8 cellular contexts compared by ENCODE assay signal in genomic region chr1:11802973-11803885, GRCh38. TPM values are rescaled to one million over a fixed set of nuclear protein-coding genes. Genes with fewer than 3 reads are reported as not detected.
DNase-seq lines count a peak whose midpoint lies in the region; ATAC-seq lines count a peak whose summit lies in the region.

No MANE protein-coding gene starts in this region.

- peak overlapping the region; percentile 99 for H3K4me3 Mint-ChIP-seq in activated CD4-positive, alpha-beta T cell treated with anti-CD3 and anti-CD28 coated beads, Interleukin-2, amount 10 ng/mL, durations not matched to agents 24 days and 14 days

- peak overlapping the region; percentile 56 for H3K27ac Mint-ChIP-seq in activated CD4-positive, alpha-beta T cell treated with anti-CD3 and anti-CD28 coated beads, Interleukin-2, amount 10 ng/mL, durations not matched to agents 24 days and 14 days

- no peaks in the 10 kb centered on the region for H3K27me3 Mint-ChIP-seq in activated CD4-positive, alpha-beta T cell treated with anti-CD3 and anti-CD28 coated beads, Interleukin-2, amount 10 ng/mL, durations not matched to agents 24 days and 14 days

- ATAC-seq in GM19023 (IDR thresholded peaks at IDR 0.05; ENCODE audit: unreplicated experiment) (peak; percentile 25), HG03025 (IDR thresholded peaks at IDR 0.05; ENCODE audit: low FRiP score, unreplicated experiment) (no peak)

- H3K9me3 Mint-ChIP-seq in activated CD4-positive, alpha-beta T cell treated with anti-CD3 and anti-CD28 coated beads, Interleukin-2, amount 10 ng/mL, durations not matched to agents 24 days and 14 days: no peaks in the 10 kb centered on the region

- H3K4me1 Mint-ChIP-seq in activated CD4-positive, alpha-beta T cell treated with anti-CD3 and anti-CD28 coated beads, Interleukin-2, amount 10 ng/mL, durations not matched to agents 24 days and 14 days: peaks cover 44% of the 10 kb centered on the region

- peaks cover 14% of the 10 kb centered on the region for H3K36me3 Mint-ChIP-seq in activated CD4-positive, alpha-beta T cell treated with anti-CD3 and anti-CD28 coated beads, Interleukin-2, amount 10 ng/mL, durations not matched to agents 24 days and 14 days (ENCODE audit: low read depth)

- intact Hi-C loops in activated CD4-positive, alpha-beta T cell treated with anti-CD3 and anti-CD28 coated beads, Interleukin-2, amount 10 ng/mL, durations not matched to agents 24 days and 14 days (cut with micrococcal nuclease): no loop called here

- DNase-seq in A172 (ENCODE audit: low spot score) (peak; percentile 73), NCI-H2171 (lab: John Stamatoyannopoulos, UW) (peak; percentile 96), dedifferentiated amniotic fluid mesenchymal stem cell (ENCODE audit: extremely low spot score) (peak; percentile 95), left kidney (ENCODE audit: low read depth, low spot score) (peak; percentile 98)
- DNase-seq in activated CD4-positive, alpha-beta T cell treated with anti-CD3 and anti-CD28 coated beads, Interleukin-2, amount 10 ng/mL, durations not matched to agents 24 days and 14 days: peak; percentile 95
- DNase-seq in stimulated activated CD4-positive, alpha-beta T cell treated with anti-CD3 and anti-CD28 coated beads, Interleukin-1b, Interleukin-23, amount 100 ng/mL, for 24 hours (ENCODE audit: low read depth in 4 of 4, low spot score in 1 of 4): peak in 3 of 4 experiments; percentile 34 to 69 (median 52)

RNA-seq across cellular contexts. Expression of gene MTHFR, which starts 2.5 kb away (rescaled TPM):
- total RNA-seq in A172 (2014; rRNA removed; shearing (Covaris generic)): 3.5 and 4.6 TPM in 2 replicates
- 15.6 and 18.4 TPM in 2 replicates for total RNA-seq in activated CD4-positive, alpha-beta T cell treated with anti-CD3 and anti-CD28 coated beads, Interleukin-2, amount 10 ng/mL, durations not matched to agents 24 days and 14 days

RNA-seq across cellular contexts. Expression of gene CLCN6, which starts 2.8 kb away (rescaled TPM):
- 1.3 and 4.1 TPM in 2 replicates for total RNA-seq in A172 (2014; rRNA removed; shearing (Covaris generic))
- 12.7 and 15.2 TPM in 2 replicates for total RNA-seq in activated CD4-positive, alpha-beta T cell treated with anti-CD3 and anti-CD28 coated beads, Interleukin-2, amount 10 ng/mL, durations not matched to agents 24 days and 14 days

RNA-seq across cellular contexts. Expression of gene C1orf167, which starts 41.2 kb away (rescaled TPM):
- total RNA-seq in A172 (2014; rRNA removed; shearing (Covaris generic)): not detected in 2 replicates
- total RNA-seq in activated CD4-positive, alpha-beta T cell treated with anti-CD3 and anti-CD28 coated beads, Interleukin-2, amount 10 ng/mL, durations not matched to agents 24 days and 14 days: not detected in 2 replicates

RNA-seq across cellular contexts. Expression of gene NPPA, which starts 44.4 kb away (rescaled TPM):
- not detected in 2 replicates for total RNA-seq in A172 (2014; rRNA removed; shearing (Covaris generic))
- not detected in 2 replicates for total RNA-seq in activated CD4-positive, alpha-beta T cell treated with anti-CD3 and anti-CD28 coated beads, Interleukin-2, amount 10 ng/mL, durations not matched to agents 24 days and 14 days

RNA-seq across cellular contexts. Expression of gene NPPB, which starts 55.5 kb away (rescaled TPM):
- total RNA-seq in A172 (2014; rRNA removed; shearing (Covaris generic)): 6.5 and 12.8 TPM in 2 replicates
- total RNA-seq in activated CD4-positive, alpha-beta T cell treated with anti-CD3 and anti-CD28 coated beads, Interleukin-2, amount 10 ng/mL, durations not matched to agents 24 days and 14 days: not detected in 2 replicates
